ENCODE assay signal across 18 cellular contexts in the genomic region with DNA sequence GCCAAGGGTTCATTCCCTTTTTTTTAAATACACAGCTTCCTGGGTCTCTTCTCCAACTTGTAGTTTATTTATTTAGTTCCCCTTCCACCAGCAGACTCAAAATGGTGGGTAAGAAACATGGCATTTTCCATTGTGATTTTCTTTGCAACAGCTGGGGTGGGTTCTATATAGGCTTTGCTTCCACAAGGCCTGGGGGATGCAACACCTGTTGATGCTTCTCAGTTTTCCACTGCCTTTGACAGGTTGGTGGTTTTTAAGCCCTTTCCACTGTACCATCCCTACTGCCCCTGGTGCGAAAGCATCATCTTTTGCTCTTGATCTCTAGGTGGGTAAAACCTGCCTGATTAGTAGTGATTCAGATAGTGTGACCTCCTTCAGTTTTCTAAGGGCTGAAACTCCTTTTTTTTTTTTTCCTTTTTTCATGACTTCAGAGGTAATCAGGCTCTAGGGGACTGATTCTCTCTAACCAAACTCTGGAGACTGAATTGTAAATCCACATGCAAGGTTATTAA. TPM values are rescaled to one million over a fixed set of nuclear protein-coding genes. Genes with fewer than 3 reads are reported as not detected.
DNase-seq lines count a peak whose midpoint lies in the region; ATAC-seq lines count a peak whose summit lies in the region.
"Had no signal": no experiment of that assay in that cellular context is flagged by ENCODE, and none has a peak within 500 bp of the region (broad histone marks: within the 10 kb centered on the region; RNA-seq: fewer than 3 reads in every experiment).

No MANE protein-coding gene starts in this region.

- no peaks in the 10 kb centered on the region for H3K27me3 ChIP-seq in HUES48 (ENCODE audit: control insufficient read depth, insufficient read depth, low read length)

- H3K9ac ChIP-seq in HUES48 (ENCODE audit: low read depth, low read length), result 0 out of 2 replicates have a peak overlapping the region, but pooled peaks have one; percentile 21

- H3K36me3 Mint-ChIP-seq in activated T-cell treated with anti-CD3 and anti-CD28 coated beads, Interleukin-2, amount 50 U/mL, for 72 hours (ENCODE audit: insufficient read depth in 2 of 2), result peaks cover 0 to 4% of the 10 kb centered on the region in 2 donors
- H3K36me3 Mint-ChIP-seq in stimulated activated effector memory CD8-positive, alpha-beta T cell treated with anti-CD3 and anti-CD28 coated beads, Interleukin-12 subunit alpha, Interleukin-12 subunit beta, amount 100 ng/mL, for 72 hours, result peaks cover 16% of the 10 kb centered on the region
- H3K36me3 Mint-ChIP-seq: activated CD4-positive, alpha-beta memory T cell treated with anti-CD3 and anti-CD28 coated beads for 36 hours had no signal

- no peak overlapping the region for H3K27ac ChIP-seq in HUES48 (ENCODE audit: low read depth, low read length)
- H3K27ac ChIP-seq in substantia nigra (ENCODE audit: low read depth, low read length, poor library complexity, severe bottlenecking), result no peak overlapping the region

- 0 out of 2 replicates have a peak, but pooled peaks cover 2% of the 10 kb centered on the region for H3K4me1 ChIP-seq in HUES48 (ENCODE audit: control insufficient read depth, insufficient read depth, low read length)
- H3K4me1 ChIP-seq: Caco-2 had no signal

- no peak overlapping the region for H3K4me3 Mint-ChIP-seq in activated T-cell treated with anti-CD3 and anti-CD28 coated beads, Interleukin-2, amount 50 U/mL, for 72 hours
- no peak overlapping the region for H3K4me3 Mint-ChIP-seq in stimulated activated effector memory CD8-positive, alpha-beta T cell treated with anti-CD3 and anti-CD28 coated beads, Interleukin-12 subunit alpha, Interleukin-12 subunit beta, amount 100 ng/mL, for 72 hours
- H3K4me3 Mint-ChIP-seq: activated CD4-positive, alpha-beta memory T cell treated with anti-CD3 and anti-CD28 coated beads for 36 hours; activated T-helper 1 cell treated with anti-CD3 and anti-CD28 coated beads, Interleukin-12 subunit alpha, Interleukin-12 subunit beta, Interleukin-2, Interleukin-4 antibody, amounts not matched to agents 30 ng/mL and 10 ng/mL and 1 ng/mL, durations not matched to agents 14 hours and 24 hours and 36 hours had no signal

- H3K27me3 Mint-ChIP-seq in activated T-cell treated with anti-CD3 and anti-CD28 coated beads, Interleukin-2, amount 50 U/mL, for 72 hours (ENCODE audit: low read depth), result no peaks in the 10 kb centered on the region
- H3K27me3 Mint-ChIP-seq: activated CD4-positive, alpha-beta memory T cell treated with anti-CD3 and anti-CD28 coated beads for 36 hours had no signal

- no peaks in the 10 kb centered on the region for H3K9me3 Mint-ChIP-seq in activated T-cell treated with anti-CD3 and anti-CD28 coated beads, Interleukin-2, amount 50 U/mL, for 72 hours
- no peaks in the 10 kb centered on the region for H3K9me3 Mint-ChIP-seq in stimulated activated effector memory CD8-positive, alpha-beta T cell treated with anti-CD3 and anti-CD28 coated beads, Interleukin-12 subunit alpha, Interleukin-12 subunit beta, amount 100 ng/mL, for 72 hours
- H3K9me3 Mint-ChIP-seq: activated CD4-positive, alpha-beta memory T cell treated with anti-CD3 and anti-CD28 coated beads for 36 hours; activated T-helper 1 cell treated with anti-CD3 and anti-CD28 coated beads, Interleukin-12 subunit alpha, Interleukin-12 subunit beta, Interleukin-2, Interleukin-4 antibody, amounts not matched to agents 30 ng/mL and 10 ng/mL and 1 ng/mL, durations not matched to agents 14 hours and 24 hours and 36 hours had no signal

- no peak overlapping the region for H3K4me3 ChIP-seq in HUES48 (ENCODE audit: low read depth, low read length)

- H3K36me3 ChIP-seq in HUES48 (ENCODE audit: control insufficient read depth, insufficient read depth, low read length), result no peaks in the 10 kb centered on the region

- no peaks in the 10 kb centered on the region for H3K9me3 ChIP-seq in HUES48 (ENCODE audit: control insufficient read depth, insufficient read depth, low read length)
- H3K9me3 ChIP-seq: Caco-2 had no signal

- peak overlapping the region; percentile 24 for H3K27ac Mint-ChIP-seq in activated T-cell treated with anti-CD3 and anti-CD28 coated beads, Interleukin-2, amount 50 U/mL, for 72 hours
- peak overlapping the region; percentile 48 for H3K27ac Mint-ChIP-seq in stimulated activated effector memory CD8-positive, alpha-beta T cell treated with anti-CD3 and anti-CD28 coated beads, Interleukin-12 subunit alpha, Interleukin-12 subunit beta, amount 100 ng/mL, for 72 hours
- H3K27ac Mint-ChIP-seq: activated CD4-positive, alpha-beta memory T cell treated with anti-CD3 and anti-CD28 coated beads for 36 hours; activated T-helper 1 cell treated with anti-CD3 and anti-CD28 coated beads, Interleukin-12 subunit alpha, Interleukin-12 subunit beta, Interleukin-2, Interleukin-4 antibody, amounts not matched to agents 30 ng/mL and 10 ng/mL and 1 ng/mL, durations not matched to agents 14 hours and 24 hours and 36 hours had no signal

- DNase-seq in activated T-cell treated with anti-CD3 and anti-CD28 coated beads, Interleukin-2, amount 50 U/mL, for 72 hours, result no peak
- no peak for DNase-seq in activated T-cell treated with anti-CD3 and anti-CD28 coated beads for 4 hours
- peak; percentile 29 for DNase-seq in left kidney (ENCODE audit: low read depth, low spot score)
- DNase-seq in stimulated activated effector memory CD8-positive, alpha-beta T cell treated with anti-CD3 and anti-CD28 coated beads, Interleukin-12 subunit alpha, Interleukin-12 subunit beta, amount 100 ng/mL, for 72 hours (ENCODE audit: low spot score in 2 of 2), result peak in 1 of 2 donors; percentile 12
- no peak for DNase-seq in NCI-H1930 (lab: John Stamatoyannopoulos, UW)
- DNase-seq in substantia nigra (lab: John Stamatoyannopoulos, UW), result no peak
- DNase-seq: activated CD4-positive, alpha-beta memory T cell treated with anti-CD3 and anti-CD28 coated beads for 36 hours; amniotic stem cell; Caco-2; central memory CD4-positive, alpha-beta T cell; effector memory CD4-positive, alpha-beta T cell; mammary epithelial cell; NCI-H187; nucleus accumbens had no signal

- no peak for ATAC-seq in activated T-cell treated with anti-CD3 and anti-CD28 coated beads, Interleukin-2, amount 50 U/mL, for 72 hours (replicated peaks in 1 of 2)
- no peak for ATAC-seq in stimulated activated effector memory CD8-positive, alpha-beta T cell treated with anti-CD3 and anti-CD28 coated beads, Interleukin-12 subunit alpha, Interleukin-12 subunit beta, amount 100 ng/mL, for 72 hours
- ATAC-seq in HG03460 (IDR thresholded peaks at IDR 0.05; ENCODE audit: unreplicated experiment), result no peak
- ATAC-seq: sciatic nerve had no signal

- H3K4me1 Mint-ChIP-seq in activated T-cell treated with anti-CD3 and anti-CD28 coated beads, Interleukin-2, amount 50 U/mL, for 72 hours (ENCODE audit: low read depth), result peaks cover 42% of the 10 kb centered on the region
- H3K4me1 Mint-ChIP-seq in stimulated activated effector memory CD8-positive, alpha-beta T cell treated with anti-CD3 and anti-CD28 coated beads, Interleukin-12 subunit alpha, Interleukin-12 subunit beta, amount 100 ng/mL, for 72 hours, result peaks cover 27% of the 10 kb centered on the region

RNA-seq across cellular contexts. Expression of gene KDM3B, which starts 8.5 kb away (rescaled TPM):
- total RNA-seq in activated T-cell treated with anti-CD3 and anti-CD28 coated beads, Interleukin-2, amount 50 U/mL, for 72 hours, result 10 to 100 TPM; 59.5 to 67.2 TPM

RNA-seq across cellular contexts. Expression of gene FAM53C, which starts 22.9 kb away (rescaled TPM):
- 10 to 100 TPM; 39.1 to 44.7 TPM for total RNA-seq in activated T-cell treated with anti-CD3 and anti-CD28 coated beads, Interleukin-2, amount 50 U/mL, for 72 hours

RNA-seq across cellular contexts. Expression of gene CDC25C, which starts 29.4 kb away (rescaled TPM):
- 10 to 100 TPM; 22.6 to 30.1 TPM for total RNA-seq in activated T-cell treated with anti-CD3 and anti-CD28 coated beads, Interleukin-2, amount 50 U/mL, for 72 hours
- total RNA-seq: sciatic nerve had no signal
